Comparison of ENCODE assay signal across 15 cellular contexts in the genomic region with DNA sequence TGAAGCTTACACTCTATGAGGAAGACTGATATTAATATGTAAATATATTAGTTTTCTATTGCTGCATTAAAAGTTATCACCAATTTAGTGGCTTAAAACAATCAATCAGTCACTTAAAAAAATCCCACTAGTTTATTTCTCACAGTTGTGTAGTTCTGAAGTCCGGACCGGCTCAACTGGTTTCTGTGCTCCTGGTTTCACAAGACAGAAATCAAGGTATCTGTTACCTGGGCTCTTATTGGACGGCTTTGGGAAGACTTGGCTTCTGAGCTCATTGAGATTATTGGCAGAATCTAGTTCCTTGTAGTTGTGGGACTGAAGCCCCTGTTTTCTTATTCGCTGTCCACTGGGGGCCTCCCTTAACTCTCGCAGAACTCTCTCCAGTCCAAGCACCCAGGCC.
DNase-seq lines count a peak whose midpoint lies in the region; ATAC-seq and TF ChIP-seq lines count a peak whose summit lies in the region.
"Had no signal": no experiment of that assay in that cellular context is flagged by ENCODE, and none has a peak within 500 bp of the region (broad histone marks: within the 10 kb centered on the region; RNA-seq: fewer than 3 reads in every experiment).

No MANE protein-coding gene starts in this region.

- no peaks in the 10 kb centered on the region for H3K9me2 ChIP-seq in hepatocyte (replicated peaks; ENCODE audit: insufficient read depth)

- H3K79me2 ChIP-seq in hepatocyte (no peaks in the 10 kb centered on the region), osteoblast (ENCODE audit: insufficient read depth, low read length) (no peaks in the 10 kb centered on the region)

- no peaks in the 10 kb centered on the region for H3K27me3 ChIP-seq in hepatocyte
- no peaks in the 10 kb centered on the region for H3K27me3 ChIP-seq in osteoblast (ENCODE audit: insufficient read depth, low read length)
- no peaks in the 10 kb centered on the region for H3K27me3 ChIP-seq in prostate gland (replicated peaks; ENCODE audit: insufficient read depth)
- H3K27me3 ChIP-seq: BE2C had no signal

- no peak overlapping the region for H3K4me2 ChIP-seq in hepatocyte
- H3K4me2 ChIP-seq in osteoblast (ENCODE audit: insufficient read depth, low read length): no peak overlapping the region
- H3K4me2 ChIP-seq: A549 had no signal

- H3K27ac ChIP-seq in RWPE1: no peak overlapping the region
- H3K27ac ChIP-seq in hepatocyte: no peak overlapping the region
- H3K27ac ChIP-seq in osteoblast (ENCODE audit: low read depth, low read length): no peak overlapping the region
- no peak overlapping the region for H3K27ac ChIP-seq in prostate gland
- H3K27ac ChIP-seq: A549, C4-2B had no signal

- POLR2A ChIA-PET in RWPE1 (lab: Yijun Ruan, JAX; ENCODE audit: low non-redundant PET): no interaction called here

- H4K20me1 ChIP-seq in hepatocyte (ENCODE audit: insufficient read depth, poor library complexity, severe bottlenecking) (no peaks in the 10 kb centered on the region), osteoblast (ENCODE audit: insufficient read depth, low read length) (no peaks in the 10 kb centered on the region)

- H3K9me3 ChIP-seq in hepatocyte (ENCODE audit: low read depth): no peaks in the 10 kb centered on the region
- no peaks in the 10 kb centered on the region for H3K9me3 ChIP-seq in osteoblast (ENCODE audit: low read depth, low read length)
- H3K9me3 ChIP-seq in prostate gland: no peaks in the 10 kb centered on the region
- H3K9me3 ChIP-seq: A549, BE2C, HAP-1 had no signal

- intact Hi-C loops in prostate gland (cut with DNase I): no loop called here

- CTCF ChIA-PET in RWPE1 (lab: Yijun Ruan, JAX): no interaction called here

- TF ChIP-seq CTCF in RWPE1 (conservative IDR thresholded peaks at IDR 0.05; ENCODE audit: low read depth) (no peak), hepatocyte (IDR thresholded peaks at IDR 0.05; ENCODE audit: poor library complexity) (no peak), osteoblast (IDR thresholded peaks at IDR 0.05; ENCODE audit: extremely low read depth, low read depth, low read length) (no peak), prostate gland (IDR thresholded peaks at IDR 0.05) (no peak)

- 91% methylated on average over 5 of the region's 5 CpGs for WGBS in hepatocyte (ENCODE audit: low lambda C conversion rate, missing lambda C conversion rate)
- WGBS in prostate gland: 63% methylated on average over 5 of the region's 5 CpGs

- no peak overlapping the region for H2AFZ ChIP-seq in hepatocyte
- H2AFZ ChIP-seq in osteoblast (ENCODE audit: low read length): no peak overlapping the region

- H3K36me3 ChIP-seq in hepatocyte (replicated peaks; ENCODE audit: insufficient read depth, low read depth) (no peaks in the 10 kb centered on the region), osteoblast (ENCODE audit: insufficient read depth, low read length) (no peaks in the 10 kb centered on the region), prostate gland (no peaks in the 10 kb centered on the region)
- H3K36me3 ChIP-seq: BE2C, HAP-1 had no signal

- no peak for TF ChIP-seq POLR2A in prostate gland (IDR thresholded peaks at IDR 0.05)

- H3K4me1 ChIP-seq in hepatocyte (ENCODE audit: insufficient read depth) (no peaks in the 10 kb centered on the region), osteoblast (ENCODE audit: insufficient read depth, low read length) (no peaks in the 10 kb centered on the region), prostate gland (replicated peaks) (no peaks in the 10 kb centered on the region)
- H3K4me1 ChIP-seq: A549, BE2C, HAP-1 had no signal

- H3K4me3 ChIP-seq in hepatocyte (no peak overlapping the region), osteoblast (ENCODE audit: insufficient read depth, low read length) (no peak overlapping the region), prostate gland (no peak overlapping the region)
- H3K4me3 ChIP-seq: A549, HAP-1 had no signal

- ATAC-seq in HG03139 (IDR thresholded peaks at IDR 0.05; ENCODE audit: unreplicated experiment): no peak
- no peak for ATAC-seq in HG03442 (IDR thresholded peaks at IDR 0.05; ENCODE audit: unreplicated experiment)
- ATAC-seq: A549 had no signal

- DNase-seq in HT-29 (ENCODE audit: low spot score): peak; percentile 47
- DNase-seq in RWPE1 (ENCODE audit: low spot score): peak; percentile 1
- peak; percentile 5 for DNase-seq in hepatocyte (ENCODE audit: low spot score)
- DNase-seq in osteoblast (ENCODE audit: insufficient read length, low spot score, missing footprints): peak; percentile 3
- no peak for DNase-seq in NCI-H187 treated with DMSO at 0.1 percent for 48 hours (lab: John Stamatoyannopoulos, UW)
- DNase-seq in prostate gland (ENCODE audit: low spot score): no peak
- DNase-seq: BE2C; CD4-positive, alpha-beta memory T cell; COR-L47; DMS153 had no signal

Comparison
In these comparisons a context has a peak if more than half of its experiments do, and no peak if none do; other contexts are left out.
1. DNase-seq: peak in HT-29 (single experiment), RWPE1 (single experiment), hepatocyte (single experiment) and osteoblast (single experiment); none in NCI-H187 treated with DMSO at 0.1 percent for 48 hours (single experiment) and prostate gland (single experiment).